ENCODE assay signal across 3 cellular contexts in the genomic region with DNA sequence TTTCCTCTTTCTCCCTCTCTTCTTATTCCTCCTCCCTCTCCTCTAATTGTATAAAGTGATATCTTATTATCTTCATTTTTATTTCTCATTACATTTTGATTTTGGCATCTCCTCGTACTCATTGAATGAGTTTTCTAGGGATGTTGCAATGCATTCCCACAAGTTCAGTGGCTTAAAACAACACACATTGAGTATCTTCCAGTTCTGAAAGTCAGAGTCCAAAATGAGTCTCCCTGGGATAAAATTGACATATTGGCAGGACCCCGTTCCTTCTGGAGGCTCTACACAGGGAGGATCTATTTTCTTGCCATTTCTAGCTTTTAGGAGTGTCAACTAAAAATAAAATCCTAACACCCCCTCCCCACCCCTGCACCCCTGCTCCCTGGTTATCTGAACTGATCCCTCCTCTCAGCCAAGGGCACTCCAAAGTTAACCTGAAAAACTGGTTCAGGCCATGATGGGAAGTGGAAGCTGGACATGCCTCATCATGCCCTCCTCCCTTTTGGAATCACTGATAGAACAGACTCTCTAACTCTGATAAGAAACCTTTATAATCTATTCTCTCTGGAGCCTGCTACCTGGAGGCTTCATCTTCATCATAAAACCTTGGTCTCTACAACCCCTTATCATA. TPM values are rescaled to one million over a fixed set of nuclear protein-coding genes. Genes with fewer than 3 reads are reported as not detected.
"Had no signal": no experiment of that assay in that cellular context is flagged by ENCODE, and none has a peak within 500 bp of the region (broad histone marks: within the 10 kb centered on the region; RNA-seq: fewer than 3 reads in every experiment).

No MANE protein-coding gene starts in this region.

RNA-seq across cellular contexts. Expression of a gene that starts 29.5 kb away (rescaled TPM):
- total RNA-seq: HT-29, MCF 10A, PC-9 had no signal
